11 cellular contexts compared by ENCODE assay signal in the genomic region with DNA sequence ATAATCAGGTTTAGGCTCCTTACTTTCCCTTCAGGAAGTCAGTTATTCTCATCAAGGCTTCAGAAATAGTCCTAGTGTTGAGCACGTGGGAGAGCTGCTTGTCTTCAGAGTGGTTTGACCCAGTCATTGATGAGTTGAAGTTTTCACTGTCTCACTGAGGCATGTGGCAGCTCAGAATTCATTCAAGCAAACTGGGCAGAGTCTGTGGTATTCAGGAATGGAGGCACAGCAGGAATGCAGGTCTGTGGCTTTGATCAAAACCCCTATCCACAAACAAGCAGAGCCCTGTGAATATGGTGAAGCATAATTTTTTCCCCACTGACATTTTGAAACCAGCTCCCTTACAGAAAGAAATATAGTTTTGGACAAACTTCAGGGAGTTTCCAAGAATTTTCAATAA.
A peak's percentile ranks its signal among the peaks of the same experiment; 100 is the strongest.
DNase-seq lines count a peak whose midpoint lies in the region; ATAC-seq and TF ChIP-seq lines count a peak whose summit lies in the region.
"Had no signal": no experiment of that assay in that cellular context is flagged by ENCODE, and none has a peak within 500 bp of the region (broad histone marks: within the 10 kb centered on the region; RNA-seq: fewer than 3 reads in every experiment).

No MANE protein-coding gene starts in this region.

- no peaks in the 10 kb centered on the region for H3K9me2 ChIP-seq in SK-N-SH

- no peak overlapping the region for H3K4me3 ChIP-seq in HEK293 (ENCODE audit: low read depth, low read length)
- H3K4me3 ChIP-seq in SK-N-SH (ENCODE audit: low read depth in 2 of 2, low read length in 1 of 2): no peak overlapping the region
- no peak overlapping the region for H3K4me3 ChIP-seq in epithelial cell of proximal tubule (ENCODE audit: low read depth, low read length)

- no peaks in the 10 kb centered on the region for H4K20me1 ChIP-seq in SK-N-SH (ENCODE audit: insufficient read depth)

- H3K27ac ChIP-seq in HEK293 (ENCODE audit: extremely low read depth, low read depth, low read length): no peak overlapping the region
- H3K27ac ChIP-seq in SK-N-SH (ENCODE audit: low read depth in 2 of 2, low read length in 1 of 2): no peak overlapping the region

- no peak for ATAC-seq in HG02571 (IDR thresholded peaks at IDR 0.05; ENCODE audit: unreplicated experiment)
- ATAC-seq in GM19455 (IDR thresholded peaks at IDR 0.05; ENCODE audit: unreplicated experiment): no peak
- ATAC-seq in GM21423 (IDR thresholded peaks at IDR 0.05; ENCODE audit: unreplicated experiment): no peak
- ATAC-seq: natural killer cell had no signal

- no peaks in the 10 kb centered on the region for H3F3A ChIP-seq in SK-N-SH (replicated peaks; ENCODE audit: insufficient read depth)

- POLR2A ChIA-PET in HEK293 (lab: Yijun Ruan, JAX) (interaction anchor here (1.2 kb wide), 1 partner anchor 15 kb away, joined by 3 read pairs; no protein-coding TSS in a partner anchor), SK-N-SH (lab: Yijun Ruan, JAX) (interaction anchor here (1.6 kb wide), 1 partner anchor 15 kb away, joined by 3 read pairs; no protein-coding TSS in a partner anchor)

- no peak overlapping the region for H2AFZ ChIP-seq in SK-N-SH (ENCODE audit: low read depth)

- H3K79me2 ChIP-seq in SK-N-SH (ENCODE audit: insufficient read depth): no peaks in the 10 kb centered on the region

- CTCF ChIA-PET in HEK293 (lab: Yijun Ruan, JAX): interaction anchor here (0.6 to 4.0 kb wide), 5 partner anchors 13 to 175 kb away, joined by 3 to 26 read pairs (median 4); no protein-coding TSS in a partner anchor
- CTCF ChIA-PET in SK-N-SH (lab: Yijun Ruan, JAX): interaction anchor here (0.9 to 5.4 kb wide), 22 partner anchors 9 to 217 kb away, joined by 3 to 52 read pairs (median 4); no protein-coding TSS in a partner anchor

- TF ChIP-seq CTCF in HEK293 (tag by site-specific recombination; IDR thresholded peaks at IDR 0.05) (no peak), SK-N-SH (IDR thresholded peaks at IDR 0.05) (no peak), epithelial cell of proximal tubule (conservative IDR thresholded peaks at IDR 0.05; ENCODE audit: low read depth, low read length) (no peak)

- H3K9me3 ChIP-seq in HEK293 (ENCODE audit: control insufficient read depth, insufficient read depth, low read depth, low read length): no peaks in the 10 kb centered on the region
- H3K9me3 ChIP-seq in SK-N-SH: no peaks in the 10 kb centered on the region

- H3K36me3 ChIP-seq in HEK293 (ENCODE audit: control insufficient read depth in 2 of 2, insufficient read depth in 1 of 2, low read length in 2 of 2): no peaks in the 10 kb centered on the region
- no peaks in the 10 kb centered on the region for H3K36me3 ChIP-seq in SK-N-SH (replicated peaks in 1 of 2; ENCODE audit: control insufficient read depth in 1 of 2, insufficient read depth in 2 of 2, low read length in 1 of 2)

- no peak for TF ChIP-seq EP300 in SK-N-SH (IDR thresholded peaks at IDR 0.05; ENCODE audit: borderline replicate concordance in 1 of 2, low read depth in 1 of 2, low read length in 1 of 2)

- H3K27me3 ChIP-seq in SK-N-SH (ENCODE audit: insufficient read depth): no peaks in the 10 kb centered on the region

- H3K9ac ChIP-seq in SK-N-SH: no peak overlapping the region

- TF ChIP-seq RAD21 in SK-N-SH (IDR thresholded peaks at IDR 0.05; ENCODE audit: low read length): no peak

- H3K4me1 ChIP-seq in HEK293 (ENCODE audit: control insufficient read depth, insufficient read depth, low read length): peaks cover 2% of the 10 kb centered on the region
- H3K4me1 ChIP-seq in SK-N-SH (ENCODE audit: control insufficient read depth in 1 of 2, insufficient read depth in 2 of 2, low read depth in 1 of 2, low read length in 1 of 2): no peaks in the 10 kb centered on the region; a peak in 2 of 4 replicates

- WGBS in SK-N-SH (ENCODE audit: low lambda C conversion rate): 29% methylated on average over 1 of the region's 1 CpG

- H3K4me2 ChIP-seq in SK-N-SH: no peak overlapping the region

- DNase-seq in SK-N-SH (no peak), epithelial cell of proximal tubule (ENCODE audit: low read depth) (peak; percentile 82), renal cortical epithelial cell (ENCODE audit: low read depth) (peak; percentile 96)
- DNase-seq: activated CD8-positive, alpha-beta memory T cell treated with anti-CD3 and anti-CD28 coated beads, Interleukin-2, amount 50 U/mL, for 4 hours; CD4-positive, alpha-beta T cell; natural killer cell; NCI-H524 treated with DMSO at 0.1 percent for 48 hours had no signal

TF ChIP-seq in HEK293, 187 proteins besides CTCF, POLR2A, EP300 and RAD21:
- TF ChIP-seq ZNF677 (tag by site-specific recombination; IDR thresholded peaks at IDR 0.05): no peak
- TF ChIP-seq ZBTB20 (tag by site-specific recombination; IDR thresholded peaks at IDR 0.05): peak; percentile 16; the same call in 1 of the 2 replicates
- TF ChIP-seq ZNF843 (tag by site-specific recombination; IDR thresholded peaks at IDR 0.05): no peak

TF ChIP-seq in SK-N-SH, 30 proteins besides CTCF, POLR2A, EP300 and RAD21:
- no peak for TF ChIP-seq NRF1 (IDR thresholded peaks at IDR 0.05; ENCODE audit: low read depth, low read length)
- TF ChIP-seq, protein P1, sequence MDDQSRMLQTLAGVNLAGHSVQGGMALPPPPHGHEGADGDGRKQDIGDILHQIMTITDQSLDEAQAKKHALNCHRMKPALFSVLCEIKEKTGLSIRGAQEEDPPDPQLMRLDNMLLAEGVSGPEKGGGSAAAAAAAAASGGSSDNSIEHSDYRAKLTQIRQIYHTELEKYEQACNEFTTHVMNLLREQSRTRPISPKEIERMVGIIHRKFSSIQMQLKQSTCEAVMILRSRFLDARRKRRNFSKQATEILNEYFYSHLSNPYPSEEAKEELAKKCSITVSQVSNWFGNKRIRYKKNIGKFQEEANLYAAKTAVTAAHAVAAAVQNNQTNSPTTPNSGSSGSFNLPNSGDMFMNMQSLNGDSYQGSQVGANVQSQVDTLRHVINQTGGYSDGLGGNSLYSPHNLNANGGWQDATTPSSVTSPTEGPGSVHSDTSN (IDR thresholded peaks at IDR 0.05): no peak
- TF ChIP-seq FOXM1 (IDR thresholded peaks at IDR 0.05; ENCODE audit: low read depth): no peak
- TF ChIP-seq TEAD4 (IDR thresholded peaks at IDR 0.05; ENCODE audit: borderline replicate concordance, insufficient read depth): no peak
- 0 out of 2 replicates have a peak, but pooled peaks have one; percentile 5 for TF ChIP-seq TCF12 (IDR thresholded peaks at IDR 0.05)
